In the genomic region with DNA sequence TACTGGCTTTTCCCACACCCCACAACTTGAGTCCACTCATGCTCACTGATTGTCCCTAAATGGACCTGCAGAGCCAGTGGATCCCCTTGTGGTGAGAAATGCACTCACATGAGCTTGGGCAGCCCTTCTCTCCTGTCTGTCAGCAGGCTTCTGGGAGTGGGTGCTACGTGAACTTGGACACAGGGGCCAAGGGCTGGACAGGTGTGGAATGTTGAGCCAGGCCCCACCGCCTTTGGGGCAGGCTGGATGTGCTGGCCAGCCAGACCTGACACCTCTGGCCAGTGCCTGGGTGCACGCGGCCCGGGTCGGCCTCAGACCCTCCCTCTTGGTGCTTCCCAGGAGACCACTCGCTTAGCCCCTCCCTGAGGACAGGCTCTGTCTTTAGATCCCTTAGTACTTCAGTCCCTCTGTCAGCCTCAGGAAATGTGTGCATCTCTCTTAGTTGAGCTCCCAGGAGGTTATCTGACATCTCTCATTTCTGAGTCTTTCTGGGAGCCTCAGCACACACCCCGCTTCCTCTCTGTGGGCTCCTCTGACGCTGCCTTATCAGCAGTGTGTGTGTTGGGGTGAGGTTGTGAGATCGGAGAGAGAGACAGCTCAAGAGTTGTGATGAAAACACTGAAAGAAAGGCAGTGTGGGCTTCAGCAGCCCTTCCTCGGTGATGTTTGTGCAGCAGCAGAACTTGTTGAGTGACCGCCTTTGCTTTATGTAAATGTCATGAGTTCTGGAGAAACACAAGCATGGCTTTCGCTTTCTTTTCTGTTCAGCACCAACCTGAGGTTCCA, we compare ENCODE assay signal across 1 cellular context.
A peak's percentile ranks its signal among the peaks of the same experiment; 100 is the strongest.
TF ChIP-seq lines count a peak whose summit lies in the region.

No MANE protein-coding gene starts in this region.

TF ChIP-seq in GM12878, 131 proteins besides CTCF, POLR2A, EP300 and RAD21 (continued from another document):
- TF ChIP-seq, protein P1, sequence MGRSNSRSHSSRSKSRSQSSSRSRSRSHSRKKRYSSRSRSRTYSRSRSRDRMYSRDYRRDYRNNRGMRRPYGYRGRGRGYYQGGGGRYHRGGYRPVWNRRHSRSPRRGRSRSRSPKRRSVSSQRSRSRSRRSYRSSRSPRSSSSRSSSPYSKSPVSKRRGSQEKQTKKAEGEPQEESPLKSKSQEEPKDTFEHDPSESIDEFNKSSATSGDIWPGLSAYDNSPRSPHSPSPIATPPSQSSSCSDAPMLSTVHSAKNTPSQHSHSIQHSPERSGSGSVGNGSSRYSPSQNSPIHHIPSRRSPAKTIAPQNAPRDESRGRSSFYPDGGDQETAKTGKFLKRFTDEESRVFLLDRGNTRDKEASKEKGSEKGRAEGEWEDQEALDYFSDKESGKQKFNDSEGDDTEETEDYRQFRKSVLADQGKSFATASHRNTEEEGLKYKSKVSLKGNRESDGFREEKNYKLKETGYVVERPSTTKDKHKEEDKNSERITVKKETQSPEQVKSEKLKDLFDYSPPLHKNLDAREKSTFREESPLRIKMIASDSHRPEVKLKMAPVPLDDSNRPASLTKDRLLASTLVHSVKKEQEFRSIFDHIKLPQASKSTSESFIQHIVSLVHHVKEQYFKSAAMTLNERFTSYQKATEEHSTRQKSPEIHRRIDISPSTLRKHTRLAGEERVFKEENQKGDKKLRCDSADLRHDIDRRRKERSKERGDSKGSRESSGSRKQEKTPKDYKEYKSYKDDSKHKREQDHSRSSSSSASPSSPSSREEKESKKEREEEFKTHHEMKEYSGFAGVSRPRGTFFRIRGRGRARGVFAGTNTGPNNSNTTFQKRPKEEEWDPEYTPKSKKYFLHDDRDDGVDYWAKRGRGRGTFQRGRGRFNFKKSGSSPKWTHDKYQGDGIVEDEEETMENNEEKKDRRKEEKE (IDR thresholded peaks at IDR 0.05), result no peak
- TF ChIP-seq POU2F2 (IDR thresholded peaks at IDR 0.05; ENCODE audit: borderline replicate concordance, low read depth, low read length) (peak; percentile 80; the same call in 2 of the 3 replicates), POLR2AphosphoS5 (IDR thresholded peaks at IDR 0.05; ENCODE audit: low read length) (0 out of 2 replicates have a peak, but pooled peaks have one; percentile 39), TAF1 (IDR thresholded peaks at IDR 0.05; ENCODE audit: borderline replicate concordance, low read depth, low read length) (peak; percentile 16; the same call in 1 of the 2 replicates), HDGF (IDR thresholded peaks at IDR 0.05) (0 out of 2 replicates have a peak, but pooled peaks have one; percentile 13), EED (IDR thresholded peaks at IDR 0.05; ENCODE audit: low read depth) (0 out of 2 replicates have a peak, but pooled peaks have one; percentile 19), PBX3 (IDR thresholded peaks at IDR 0.05; ENCODE audit: insufficient replicate concordance, low read depth, low read length) (peak; percentile 11), CUX1 (IDR thresholded peaks at IDR 0.05; ENCODE audit: insufficient replicate concordance, low read depth, low read length) (no peak)
- TF ChIP-seq, protein P2, sequence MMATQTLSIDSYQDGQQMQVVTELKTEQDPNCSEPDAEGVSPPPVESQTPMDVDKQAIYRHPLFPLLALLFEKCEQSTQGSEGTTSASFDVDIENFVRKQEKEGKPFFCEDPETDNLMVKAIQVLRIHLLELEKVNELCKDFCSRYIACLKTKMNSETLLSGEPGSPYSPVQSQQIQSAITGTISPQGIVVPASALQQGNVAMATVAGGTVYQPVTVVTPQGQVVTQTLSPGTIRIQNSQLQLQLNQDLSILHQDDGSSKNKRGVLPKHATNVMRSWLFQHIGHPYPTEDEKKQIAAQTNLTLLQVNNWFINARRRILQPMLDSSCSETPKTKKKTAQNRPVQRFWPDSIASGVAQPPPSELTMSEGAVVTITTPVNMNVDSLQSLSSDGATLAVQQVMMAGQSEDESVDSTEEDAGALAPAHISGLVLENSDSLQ (IDR thresholded peaks at IDR 0.05), result peak; percentile 76
- TF ChIP-seq, protein P3, sequence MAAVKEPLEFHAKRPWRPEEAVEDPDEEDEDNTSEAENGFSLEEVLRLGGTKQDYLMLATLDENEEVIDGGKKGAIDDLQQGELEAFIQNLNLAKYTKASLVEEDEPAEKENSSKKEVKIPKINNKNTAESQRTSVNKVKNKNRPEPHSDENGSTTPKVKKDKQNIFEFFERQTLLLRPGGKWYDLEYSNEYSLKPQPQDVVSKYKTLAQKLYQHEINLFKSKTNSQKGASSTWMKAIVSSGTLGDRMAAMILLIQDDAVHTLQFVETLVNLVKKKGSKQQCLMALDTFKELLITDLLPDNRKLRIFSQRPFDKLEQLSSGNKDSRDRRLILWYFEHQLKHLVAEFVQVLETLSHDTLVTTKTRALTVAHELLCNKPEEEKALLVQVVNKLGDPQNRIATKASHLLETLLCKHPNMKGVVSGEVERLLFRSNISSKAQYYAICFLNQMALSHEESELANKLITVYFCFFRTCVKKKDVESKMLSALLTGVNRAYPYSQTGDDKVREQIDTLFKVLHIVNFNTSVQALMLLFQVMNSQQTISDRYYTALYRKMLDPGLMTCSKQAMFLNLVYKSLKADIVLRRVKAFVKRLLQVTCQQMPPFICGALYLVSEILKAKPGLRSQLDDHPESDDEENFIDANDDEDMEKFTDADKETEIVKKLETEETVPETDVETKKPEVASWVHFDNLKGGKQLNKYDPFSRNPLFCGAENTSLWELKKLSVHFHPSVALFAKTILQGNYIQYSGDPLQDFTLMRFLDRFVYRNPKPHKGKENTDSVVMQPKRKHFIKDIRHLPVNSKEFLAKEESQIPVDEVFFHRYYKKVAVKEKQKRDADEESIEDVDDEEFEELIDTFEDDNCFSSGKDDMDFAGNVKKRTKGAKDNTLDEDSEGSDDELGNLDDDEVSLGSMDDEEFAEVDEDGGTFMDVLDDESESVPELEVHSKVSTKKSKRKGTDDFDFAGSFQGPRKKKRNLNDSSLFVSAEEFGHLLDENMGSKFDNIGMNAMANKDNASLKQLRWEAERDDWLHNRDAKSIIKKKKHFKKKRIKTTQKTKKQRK (IDR thresholded peaks at IDR 0.05; ENCODE audit: low read depth, low read length), result no peak
